ENCODE assay signal across 1 cellular context in the genomic region with DNA sequence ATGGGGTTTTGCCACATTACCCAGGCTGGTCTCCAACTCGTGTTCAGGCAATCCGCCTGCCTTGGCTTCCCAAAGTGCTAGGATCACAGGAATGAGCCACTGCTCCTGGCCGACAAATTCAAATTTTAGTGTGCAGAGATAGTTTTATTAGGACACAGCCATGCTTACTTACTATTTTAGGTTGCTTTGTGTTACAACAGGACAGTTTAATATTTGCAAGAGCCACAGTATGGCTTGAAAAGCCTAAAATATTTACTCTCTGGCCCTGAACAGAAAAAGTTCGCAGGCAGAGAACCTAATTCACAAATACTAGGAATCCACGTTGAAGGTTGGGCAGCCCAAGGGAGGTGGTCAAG.
TF ChIP-seq lines count a peak whose summit lies in the region.

No MANE protein-coding gene starts in this region.

TF ChIP-seq in HepG2, 621 proteins besides CTCF, POLR2A, EP300 and RAD21 (continued from another document):
- TF ChIP-seq, protein P1, sequence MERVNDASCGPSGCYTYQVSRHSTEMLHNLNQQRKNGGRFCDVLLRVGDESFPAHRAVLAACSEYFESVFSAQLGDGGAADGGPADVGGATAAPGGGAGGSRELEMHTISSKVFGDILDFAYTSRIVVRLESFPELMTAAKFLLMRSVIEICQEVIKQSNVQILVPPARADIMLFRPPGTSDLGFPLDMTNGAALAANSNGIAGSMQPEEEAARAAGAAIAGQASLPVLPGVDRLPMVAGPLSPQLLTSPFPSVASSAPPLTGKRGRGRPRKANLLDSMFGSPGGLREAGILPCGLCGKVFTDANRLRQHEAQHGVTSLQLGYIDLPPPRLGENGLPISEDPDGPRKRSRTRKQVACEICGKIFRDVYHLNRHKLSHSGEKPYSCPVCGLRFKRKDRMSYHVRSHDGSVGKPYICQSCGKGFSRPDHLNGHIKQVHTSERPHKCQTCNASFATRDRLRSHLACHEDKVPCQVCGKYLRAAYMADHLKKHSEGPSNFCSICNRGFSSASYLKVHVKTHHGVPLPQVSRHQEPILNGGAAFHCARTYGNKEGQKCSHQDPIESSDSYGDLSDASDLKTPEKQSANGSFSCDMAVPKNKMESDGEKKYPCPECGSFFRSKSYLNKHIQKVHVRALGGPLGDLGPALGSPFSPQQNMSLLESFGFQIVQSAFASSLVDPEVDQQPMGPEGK (CRISPR knock-in tag; IDR thresholded peaks at IDR 0.05): no peak
- TF ChIP-seq, protein P2, sequence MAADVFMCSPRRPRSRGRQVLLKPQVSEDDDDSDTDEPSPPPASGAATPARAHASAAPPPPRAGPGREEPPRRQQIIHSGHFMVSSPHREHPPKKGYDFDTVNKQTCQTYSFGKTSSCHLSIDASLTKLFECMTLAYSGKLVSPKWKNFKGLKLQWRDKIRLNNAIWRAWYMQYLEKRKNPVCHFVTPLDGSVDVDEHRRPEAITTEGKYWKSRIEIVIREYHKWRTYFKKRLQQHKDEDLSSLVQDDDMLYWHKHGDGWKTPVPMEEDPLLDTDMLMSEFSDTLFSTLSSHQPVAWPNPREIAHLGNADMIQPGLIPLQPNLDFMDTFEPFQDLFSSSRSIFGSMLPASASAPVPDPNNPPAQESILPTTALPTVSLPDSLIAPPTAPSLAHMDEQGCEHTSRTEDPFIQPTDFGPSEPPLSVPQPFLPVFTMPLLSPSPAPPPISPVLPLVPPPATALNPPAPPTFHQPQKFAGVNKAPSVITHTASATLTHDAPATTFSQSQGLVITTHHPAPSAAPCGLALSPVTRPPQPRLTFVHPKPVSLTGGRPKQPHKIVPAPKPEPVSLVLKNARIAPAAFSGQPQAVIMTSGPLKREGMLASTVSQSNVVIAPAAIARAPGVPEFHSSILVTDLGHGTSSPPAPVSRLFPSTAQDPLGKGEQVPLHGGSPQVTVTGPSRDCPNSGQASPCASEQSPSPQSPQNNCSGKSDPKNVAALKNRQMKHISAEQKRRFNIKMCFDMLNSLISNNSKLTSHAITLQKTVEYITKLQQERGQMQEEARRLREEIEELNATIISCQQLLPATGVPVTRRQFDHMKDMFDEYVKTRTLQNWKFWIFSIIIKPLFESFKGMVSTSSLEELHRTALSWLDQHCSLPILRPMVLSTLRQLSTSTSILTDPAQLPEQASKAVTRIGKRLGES (CRISPR knock-in tag; IDR thresholded peaks at IDR 0.05; ENCODE audit: borderline replicate concordance): no peak
- no peak for TF ChIP-seq RXRA (CRISPR knock-in tag; IDR thresholded peaks at IDR 0.05)
- TF ChIP-seq, protein P3, sequence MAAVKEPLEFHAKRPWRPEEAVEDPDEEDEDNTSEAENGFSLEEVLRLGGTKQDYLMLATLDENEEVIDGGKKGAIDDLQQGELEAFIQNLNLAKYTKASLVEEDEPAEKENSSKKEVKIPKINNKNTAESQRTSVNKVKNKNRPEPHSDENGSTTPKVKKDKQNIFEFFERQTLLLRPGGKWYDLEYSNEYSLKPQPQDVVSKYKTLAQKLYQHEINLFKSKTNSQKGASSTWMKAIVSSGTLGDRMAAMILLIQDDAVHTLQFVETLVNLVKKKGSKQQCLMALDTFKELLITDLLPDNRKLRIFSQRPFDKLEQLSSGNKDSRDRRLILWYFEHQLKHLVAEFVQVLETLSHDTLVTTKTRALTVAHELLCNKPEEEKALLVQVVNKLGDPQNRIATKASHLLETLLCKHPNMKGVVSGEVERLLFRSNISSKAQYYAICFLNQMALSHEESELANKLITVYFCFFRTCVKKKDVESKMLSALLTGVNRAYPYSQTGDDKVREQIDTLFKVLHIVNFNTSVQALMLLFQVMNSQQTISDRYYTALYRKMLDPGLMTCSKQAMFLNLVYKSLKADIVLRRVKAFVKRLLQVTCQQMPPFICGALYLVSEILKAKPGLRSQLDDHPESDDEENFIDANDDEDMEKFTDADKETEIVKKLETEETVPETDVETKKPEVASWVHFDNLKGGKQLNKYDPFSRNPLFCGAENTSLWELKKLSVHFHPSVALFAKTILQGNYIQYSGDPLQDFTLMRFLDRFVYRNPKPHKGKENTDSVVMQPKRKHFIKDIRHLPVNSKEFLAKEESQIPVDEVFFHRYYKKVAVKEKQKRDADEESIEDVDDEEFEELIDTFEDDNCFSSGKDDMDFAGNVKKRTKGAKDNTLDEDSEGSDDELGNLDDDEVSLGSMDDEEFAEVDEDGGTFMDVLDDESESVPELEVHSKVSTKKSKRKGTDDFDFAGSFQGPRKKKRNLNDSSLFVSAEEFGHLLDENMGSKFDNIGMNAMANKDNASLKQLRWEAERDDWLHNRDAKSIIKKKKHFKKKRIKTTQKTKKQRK (IDR thresholded peaks at IDR 0.05; ENCODE audit: low read length): no peak
- 0 out of 2 replicates have a peak, but pooled peaks have one; percentile 3 for TF ChIP-seq TCF7 (IDR thresholded peaks at IDR 0.05; ENCODE audit: low read depth)
- TF ChIP-seq YY1 (IDR thresholded peaks at IDR 0.05; ENCODE audit: insufficient read depth, insufficient replicate concordance, low read depth, low read length): no peak
- TF ChIP-seq, protein P4, sequence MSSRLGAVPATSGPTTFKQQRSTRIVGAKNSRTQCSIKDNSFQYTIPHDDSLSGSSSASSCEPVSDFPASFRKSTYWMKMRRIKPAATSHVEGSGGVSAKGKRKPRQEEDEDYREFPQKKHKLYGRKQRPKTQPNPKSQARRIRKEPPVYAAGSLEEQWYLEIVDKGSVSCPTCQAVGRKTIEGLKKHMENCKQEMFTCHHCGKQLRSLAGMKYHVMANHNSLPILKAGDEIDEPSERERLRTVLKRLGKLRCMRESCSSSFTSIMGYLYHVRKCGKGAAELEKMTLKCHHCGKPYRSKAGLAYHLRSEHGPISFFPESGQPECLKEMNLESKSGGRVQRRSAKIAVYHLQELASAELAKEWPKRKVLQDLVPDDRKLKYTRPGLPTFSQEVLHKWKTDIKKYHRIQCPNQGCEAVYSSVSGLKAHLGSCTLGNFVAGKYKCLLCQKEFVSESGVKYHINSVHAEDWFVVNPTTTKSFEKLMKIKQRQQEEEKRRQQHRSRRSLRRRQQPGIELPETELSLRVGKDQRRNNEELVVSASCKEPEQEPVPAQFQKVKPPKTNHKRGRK (CRISPR knock-in tag; IDR thresholded peaks at IDR 0.05): no peak
- 0 out of 2 replicates have a peak, but pooled peaks have one; percentile 23 for TF ChIP-seq ZBTB20 (CRISPR knock-in tag; IDR thresholded peaks at IDR 0.05; ENCODE audit: borderline replicate concordance, low read depth)
- no peak for TF ChIP-seq ZKSCAN1 (IDR thresholded peaks at IDR 0.05; ENCODE audit: low read length)
- no peak for TF ChIP-seq ELF1 (CRISPR knock-in tag; IDR thresholded peaks at IDR 0.05)
- TF ChIP-seq, protein P5, sequence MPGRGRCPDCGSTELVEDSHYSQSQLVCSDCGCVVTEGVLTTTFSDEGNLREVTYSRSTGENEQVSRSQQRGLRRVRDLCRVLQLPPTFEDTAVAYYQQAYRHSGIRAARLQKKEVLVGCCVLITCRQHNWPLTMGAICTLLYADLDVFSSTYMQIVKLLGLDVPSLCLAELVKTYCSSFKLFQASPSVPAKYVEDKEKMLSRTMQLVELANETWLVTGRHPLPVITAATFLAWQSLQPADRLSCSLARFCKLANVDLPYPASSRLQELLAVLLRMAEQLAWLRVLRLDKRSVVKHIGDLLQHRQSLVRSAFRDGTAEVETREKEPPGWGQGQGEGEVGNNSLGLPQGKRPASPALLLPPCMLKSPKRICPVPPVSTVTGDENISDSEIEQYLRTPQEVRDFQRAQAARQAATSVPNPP (CRISPR knock-in tag; IDR thresholded peaks at IDR 0.05): no peak
- no peak for TF ChIP-seq ELF3 (CRISPR knock-in tag; IDR thresholded peaks at IDR 0.05)
- TF ChIP-seq, protein P6, sequence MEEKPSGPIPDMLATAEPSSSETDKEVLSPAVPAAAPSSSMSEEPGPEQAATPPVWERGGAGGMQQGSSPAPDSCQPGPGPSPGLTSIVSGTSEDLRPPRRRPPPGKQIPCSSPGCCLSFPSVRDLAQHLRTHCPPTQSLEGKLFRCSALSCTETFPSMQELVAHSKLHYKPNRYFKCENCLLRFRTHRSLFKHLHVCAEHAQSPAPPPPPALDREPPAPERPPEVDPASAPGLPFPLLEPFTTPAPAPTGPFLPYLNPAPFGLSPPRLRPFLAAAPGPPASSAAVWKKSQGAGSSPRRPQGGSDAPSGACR (CRISPR knock-in tag; IDR thresholded peaks at IDR 0.05): no peak
- TF ChIP-seq, protein P7, sequence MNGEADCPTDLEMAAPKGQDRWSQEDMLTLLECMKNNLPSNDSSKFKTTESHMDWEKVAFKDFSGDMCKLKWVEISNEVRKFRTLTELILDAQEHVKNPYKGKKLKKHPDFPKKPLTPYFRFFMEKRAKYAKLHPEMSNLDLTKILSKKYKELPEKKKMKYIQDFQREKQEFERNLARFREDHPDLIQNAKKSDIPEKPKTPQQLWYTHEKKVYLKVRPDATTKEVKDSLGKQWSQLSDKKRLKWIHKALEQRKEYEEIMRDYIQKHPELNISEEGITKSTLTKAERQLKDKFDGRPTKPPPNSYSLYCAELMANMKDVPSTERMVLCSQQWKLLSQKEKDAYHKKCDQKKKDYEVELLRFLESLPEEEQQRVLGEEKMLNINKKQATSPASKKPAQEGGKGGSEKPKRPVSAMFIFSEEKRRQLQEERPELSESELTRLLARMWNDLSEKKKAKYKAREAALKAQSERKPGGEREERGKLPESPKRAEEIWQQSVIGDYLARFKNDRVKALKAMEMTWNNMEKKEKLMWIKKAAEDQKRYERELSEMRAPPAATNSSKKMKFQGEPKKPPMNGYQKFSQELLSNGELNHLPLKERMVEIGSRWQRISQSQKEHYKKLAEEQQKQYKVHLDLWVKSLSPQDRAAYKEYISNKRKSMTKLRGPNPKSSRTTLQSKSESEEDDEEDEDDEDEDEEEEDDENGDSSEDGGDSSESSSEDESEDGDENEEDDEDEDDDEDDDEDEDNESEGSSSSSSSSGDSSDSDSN (CRISPR knock-in tag; IDR thresholded peaks at IDR 0.05): no peak
